In genomic region chr12:82055391-82055790, GRCh38 we compare ENCODE assay signal across 21 cellular contexts.
"Had no signal": no experiment of that assay in that cellular context is flagged by ENCODE, and none has a peak within 500 bp of the region (broad histone marks: within the 10 kb centered on the region; RNA-seq: fewer than 3 reads in every experiment).

No MANE protein-coding gene starts in this region.

- H2AFZ ChIP-seq: hepatocyte had no signal

- H3K36me3 ChIP-seq: pancreas, suprapubic skin, thyroid gland had no signal

- H3K4me3 ChIP-seq: coronary artery, hepatocyte, lung, pancreas, suprapubic skin, thyroid gland had no signal

- H3K4me1 ChIP-seq: pancreas, suprapubic skin, thyroid gland had no signal

- ATAC-seq: left colon, left ventricle myocardium superior, pancreas, right cardiac atrium had no signal

- DNase-seq: effector CD4-positive, alpha-beta T cell; endodermal cell; foreskin melanocyte; head of caudate nucleus; left colon; left ventricle myocardium superior; mesenchymal stem cell; naive B cell; occipital lobe; pancreas; right cardiac atrium; small intestine; stimulated activated CD4-positive, alpha-beta T cell treated with anti-CD3 and anti-CD28 coated beads, Interleukin-4, amount 100 ng/mL, for 4 hours; stimulated activated naive CD4-positive, alpha-beta T cell; thyroid gland had no signal

- H3K9me3 ChIP-seq: pancreas, suprapubic skin, thyroid gland had no signal

- H3K27me3 ChIP-seq: hepatocyte, pancreas, suprapubic skin, thyroid gland had no signal

- H3K79me2 ChIP-seq: hepatocyte had no signal

- H3K4me2 ChIP-seq: hepatocyte had no signal

- FAIRE-seq: endothelial cell of umbilical vein, pancreas, small intestine, urothelium cell line had no signal

- H3K27ac ChIP-seq: coronary artery, hepatocyte, pancreas, suprapubic skin, thyroid gland had no signal
